8 cellular contexts compared by ENCODE assay signal in genomic region chr17:2071024-2071385, GRCh38. TPM values are rescaled to one million over a fixed set of nuclear protein-coding genes. Genes with fewer than 3 reads are reported as not detected.
DNase-seq lines count a peak whose midpoint lies in the region; TF ChIP-seq lines count a peak whose summit lies in the region.
"Had no signal": no experiment of that assay in that cellular context is flagged by ENCODE, and none has a peak within 500 bp of the region (broad histone marks: within the 10 kb centered on the region; RNA-seq: fewer than 3 reads in every experiment).

No MANE protein-coding gene starts in this region.

- H3K9me3 ChIP-seq in duodenal mucosa (ENCODE audit: control insufficient read depth in 1 of 2, low read length in 2 of 2) (no peaks in the 10 kb centered on the region), stomach (no peaks in the 10 kb centered on the region)

- H3K4me1 ChIP-seq in duodenal mucosa (ENCODE audit: control insufficient read depth in 1 of 2, insufficient read depth in 2 of 2, low read length in 2 of 2) (peaks cover 57 to 61% of the 10 kb centered on the region in 2 donors), stomach (peaks cover 0 to 65% (median 45%) of the 10 kb centered on the region in 4 donors)

- H3K4me3 Mint-ChIP-seq in activated CD4-positive, alpha-beta T cell treated with anti-CD3 and anti-CD28 coated beads, Interleukin-2, amount 10 ng/mL, durations not matched to agents 24 days and 14 days = peak overlapping the region; percentile 74
- H3K4me3 Mint-ChIP-seq: neural crest cell had no signal

- no peak for TF ChIP-seq POLR2A in stomach (IDR thresholded peaks at IDR 0.05)

- H3K4me3 ChIP-seq in duodenal mucosa (ENCODE audit: low read depth in 1 of 2, low read length in 2 of 2) (no peak overlapping the region), stomach (no peak overlapping the region)

- no peak for DNase-seq in activated CD4-positive, alpha-beta T cell treated with anti-CD3 and anti-CD28 coated beads, Interleukin-2, amount 10 ng/mL, durations not matched to agents 24 days and 14 days
- no peak for DNase-seq in activated CD4-positive, alpha-beta T cell treated with anti-CD3 and anti-CD28 coated beads, Interleukin-2, amount 50 U/mL, for 4 hours
- DNase-seq in stomach = no peak
- no peak for DNase-seq in NCI-H187 treated with DMSO at 0.1 percent for 48 hours (lab: John Stamatoyannopoulos, UW)
- DNase-seq in NCI-H2227 (lab: John Stamatoyannopoulos, UW; ENCODE audit: unreplicated experiment) = no peak
- DNase-seq: NCI-H2171 had no signal

- no peaks in the 10 kb centered on the region for H3K9me3 Mint-ChIP-seq in activated CD4-positive, alpha-beta T cell treated with anti-CD3 and anti-CD28 coated beads, Interleukin-2, amount 10 ng/mL, durations not matched to agents 24 days and 14 days
- H3K9me3 Mint-ChIP-seq: neural crest cell had no signal

- H3K27ac Mint-ChIP-seq in activated CD4-positive, alpha-beta T cell treated with anti-CD3 and anti-CD28 coated beads, Interleukin-2, amount 10 ng/mL, durations not matched to agents 24 days and 14 days = peak overlapping the region; percentile 97

- TF ChIP-seq EP300 in stomach (IDR thresholded peaks at IDR 0.05) = no peak

- H3K36me3 Mint-ChIP-seq in activated CD4-positive, alpha-beta T cell treated with anti-CD3 and anti-CD28 coated beads, Interleukin-2, amount 10 ng/mL, durations not matched to agents 24 days and 14 days (ENCODE audit: low read depth) = peaks cover 42% of the 10 kb centered on the region

- no peaks in the 10 kb centered on the region for H3K27me3 Mint-ChIP-seq in activated CD4-positive, alpha-beta T cell treated with anti-CD3 and anti-CD28 coated beads, Interleukin-2, amount 10 ng/mL, durations not matched to agents 24 days and 14 days

- intact Hi-C loops in activated CD4-positive, alpha-beta T cell treated with anti-CD3 and anti-CD28 coated beads, Interleukin-2, amount 10 ng/mL, durations not matched to agents 24 days and 14 days (cut with micrococcal nuclease) = loop anchor here (2.0 kb wide), 1 partner anchor 16 kb away; the partner anchor contains the start of gene HIC1
- intact Hi-C loops in stomach (cut with DNase I; ENCODE audit: low total_unique reads) = no loop called here

- H3K9ac ChIP-seq in duodenal mucosa (ENCODE audit: low read depth in 1 of 2, low read length in 2 of 2) = peak overlapping the region in 1 of 2 donors; percentile 1

- peaks cover 61% of the 10 kb centered on the region for H3K4me1 Mint-ChIP-seq in activated CD4-positive, alpha-beta T cell treated with anti-CD3 and anti-CD28 coated beads, Interleukin-2, amount 10 ng/mL, durations not matched to agents 24 days and 14 days

- H3K27ac ChIP-seq in duodenal mucosa (ENCODE audit: low read depth, low read length) = peak overlapping the region; percentile 67
- peak overlapping the region; percentile 77 to 94 (median 79) for H3K27ac ChIP-seq in stomach

- peaks cover 11 to 35% of the 10 kb centered on the region in 2 donors for H3K36me3 ChIP-seq in duodenal mucosa (ENCODE audit: control insufficient read depth in 1 of 2, insufficient read depth in 2 of 2, low read length in 2 of 2)
- H3K36me3 ChIP-seq in stomach = peaks cover 0 to 70% (median 50%) of the 10 kb centered on the region in 4 donors

- TF ChIP-seq CTCF in stomach (IDR thresholded peaks at IDR 0.05) = no peak

- H3K27me3 ChIP-seq in duodenal mucosa (ENCODE audit: control insufficient read depth in 1 of 2, insufficient read depth in 2 of 2, low read length in 2 of 2) (no peaks in the 10 kb centered on the region), stomach (no peaks in the 10 kb centered on the region)

- WGBS in stomach, 5 donors = 84 to 88% (median 86%) methylated on average over 6 of the region's 6 CpGs

RNA-seq across cellular contexts. Expression of gene HIC1, which starts 16.1 kb away (rescaled TPM):
- total RNA-seq in activated CD4-positive, alpha-beta T cell treated with anti-CD3 and anti-CD28 coated beads, Interleukin-2, amount 10 ng/mL, durations not matched to agents 24 days and 14 days = 49.4 and 51.6 TPM in 2 replicates
- total RNA-seq in stomach = 100 to 1,000 TPM in 1 of 5 donors, 10 to 100 TPM in 1, 1 to 10 TPM in 3; 7.6 to 107 (median 9.4) TPM
- 10 to 100 TPM in 1 of 3 donors, 1 to 10 TPM in 2; 1.5 to 11.2 (median 6.2) TPM for polyA plus RNA-seq in stomach

RNA-seq across cellular contexts. Expression of gene OVCA2, which starts 29.2 kb away (rescaled TPM):
- 36.5 and 37.7 TPM in 2 replicates for total RNA-seq in activated CD4-positive, alpha-beta T cell treated with anti-CD3 and anti-CD28 coated beads, Interleukin-2, amount 10 ng/mL, durations not matched to agents 24 days and 14 days
- total RNA-seq in stomach = 10 to 100 TPM in 3 of 5 donors, 1 to 10 TPM in 1, not detected in 1; 3.1 to 31.9 (median 17.3) TPM
- 10 to 100 TPM; 60.3 to 83.4 (median 66.7) TPM for polyA plus RNA-seq in stomach

RNA-seq across cellular contexts. Expression of gene DPH1, which starts 41.1 kb away (rescaled TPM):
- 50.8 and 55.9 TPM in 2 replicates for total RNA-seq in activated CD4-positive, alpha-beta T cell treated with anti-CD3 and anti-CD28 coated beads, Interleukin-2, amount 10 ng/mL, durations not matched to agents 24 days and 14 days
- 100 to 1,000 TPM in 2 of 5 donors, 10 to 100 TPM in 3; 26.1 to 188 (median 95.0) TPM for total RNA-seq in stomach
- 10 to 100 TPM; 11.6 to 27.9 (median 17.7) TPM for polyA plus RNA-seq in stomach

RNA-seq across cellular contexts. Expression of gene RTN4RL1, which starts 45.9 kb away (rescaled TPM):
- total RNA-seq in activated CD4-positive, alpha-beta T cell treated with anti-CD3 and anti-CD28 coated beads, Interleukin-2, amount 10 ng/mL, durations not matched to agents 24 days and 14 days = 1.1 and 1.2 TPM in 2 replicates
- total RNA-seq in stomach = under 1 TPM in 2 of 5 donors, not detected in 3; 0.58 to 0.92 TPM
- under 1 TPM in 2 of 3 donors, not detected in 1; 0.50 to 0.85 TPM for polyA plus RNA-seq in stomach
